4 cellular contexts compared by ENCODE assay signal in genomic region chr17:34853916-34854315, GRCh38.
"Had no signal": no experiment of that assay in that cellular context is flagged by ENCODE, and none has a peak within 500 bp of the region (broad histone marks: within the 10 kb centered on the region; RNA-seq: fewer than 3 reads in every experiment).

No MANE protein-coding gene starts in this region.

- DNase-seq: H9, HCEC 1CT, IMR-90 had no signal

- ATAC-seq: GM23338 had no signal

- H3K4me3 ChIP-seq: GM23338 had no signal
